Comparison of ENCODE assay signal across 8 cellular contexts in the genomic region with DNA sequence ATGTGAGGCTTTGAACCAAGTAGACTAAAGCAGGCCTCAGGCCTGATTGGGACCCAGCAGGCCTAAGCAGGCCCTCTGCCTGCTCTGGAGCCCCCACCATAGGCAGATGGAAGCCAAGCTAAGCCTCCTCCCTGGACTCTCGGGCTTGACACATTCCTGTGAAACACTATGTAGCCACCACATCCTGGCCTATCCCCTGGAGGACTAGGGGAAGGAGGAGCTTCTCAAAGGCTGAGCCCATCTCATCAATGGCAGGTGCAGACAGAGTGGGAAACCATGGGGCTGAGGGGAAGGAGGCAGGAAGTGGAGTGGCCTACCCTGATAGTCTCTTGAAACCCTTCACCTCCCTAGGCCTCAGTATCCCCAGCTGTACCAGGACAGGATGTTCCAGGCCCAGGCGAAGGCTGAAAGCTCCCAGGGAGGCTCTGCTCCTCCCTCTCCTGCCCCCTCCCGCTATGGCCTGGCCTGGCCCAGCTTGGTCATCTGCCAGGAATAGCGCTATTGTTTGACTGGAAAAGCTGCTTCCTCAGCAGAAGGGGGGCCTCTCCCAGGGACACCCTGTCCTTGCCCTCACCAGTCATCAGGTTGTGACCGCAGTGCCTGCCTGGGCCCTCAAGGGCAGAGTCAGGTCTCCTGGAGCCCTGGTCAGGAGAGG. TPM values are rescaled to one million over a fixed set of nuclear protein-coding genes. Genes with fewer than 3 reads are reported as not detected.
A peak's percentile ranks its signal among the peaks of the same experiment; 100 is the strongest.
DNase-seq lines count a peak whose midpoint lies in the region; ATAC-seq, FAIRE-seq and TF ChIP-seq lines count a peak whose summit lies in the region.

No MANE protein-coding gene starts in this region.

- peak overlapping the region; percentile 93 for H3K4me2 ChIP-seq in smooth muscle cell

- peak; percentile 60 for FAIRE-seq in bronchial epithelial cell (lab: Jason Lieb, UNC)

- H3K9ac ChIP-seq in smooth muscle cell (ENCODE audit: low read depth): no peak overlapping the region

- H3K36me3 ChIP-seq in bronchial epithelial cell (ENCODE audit: control insufficient read depth, insufficient read depth, low read length): peaks cover 21% of the 10 kb centered on the region
- H3K36me3 ChIP-seq in smooth muscle cell (ENCODE audit: low read depth): no peaks in the 10 kb centered on the region

- POLR2A ChIA-PET in HEK293T (lab: Yijun Ruan, JAX): interaction anchor here (0.7 to 2.3 kb wide), 5 partner anchors 11 to 107 kb away, joined by 3 to 16 read pairs (median 4); a partner anchor contains a TSS

- peaks cover 17% of the 10 kb centered on the region for H3F3A ChIP-seq in smooth muscle cell (ENCODE audit: low read depth)

- no peak overlapping the region for H3K4me3 ChIP-seq in bronchial epithelial cell (ENCODE audit: low read depth, low read length)
- no peak overlapping the region for H3K4me3 ChIP-seq in smooth muscle cell

- no peak for TF ChIP-seq CTCF in bronchial epithelial cell (IDR thresholded peaks at IDR 0.05; ENCODE audit: insufficient read depth, low read length, severe bottlenecking)
- no peak for TF ChIP-seq CTCF in smooth muscle cell (IDR thresholded peaks at IDR 0.05; ENCODE audit: borderline replicate concordance, insufficient read depth, poor library complexity, severe bottlenecking)

- DNase-seq in EL (peak; percentile 72), NCI-H510A (lab: John Stamatoyannopoulos, UW) (peak; percentile 56), bronchial epithelial cell (ENCODE audit: low read depth) (peak; percentile 80), islet precursor cell (peak; percentile 77), smooth muscle cell (lab: John Stamatoyannopoulos, UW; ENCODE audit: unreplicated experiment) (no peak), HEK293T (ENCODE audit: extremely low spot score) (no peak)

- no peak for ATAC-seq in HG02885 (IDR thresholded peaks at IDR 0.05; ENCODE audit: poor library complexity, unreplicated experiment)
- no peak for ATAC-seq in HG03378 (IDR thresholded peaks at IDR 0.05; ENCODE audit: unreplicated experiment)

- H3K4me1 ChIP-seq in smooth muscle cell (ENCODE audit: low read depth): peaks cover 14% of the 10 kb centered on the region

- no peaks in the 10 kb centered on the region for H3K9me3 ChIP-seq in smooth muscle cell (replicated peaks; ENCODE audit: low read depth)

- no peak overlapping the region for H2AFZ ChIP-seq in smooth muscle cell (ENCODE audit: low read depth)

- H3K79me2 ChIP-seq in smooth muscle cell (ENCODE audit: low read depth): no peaks in the 10 kb centered on the region

- peak overlapping the region; percentile 50 for H3K27ac ChIP-seq in smooth muscle cell (ENCODE audit: low read depth)

- no peaks in the 10 kb centered on the region for H3K27me3 ChIP-seq in bronchial epithelial cell (ENCODE audit: control insufficient read depth, insufficient read depth, low read length)
- H3K27me3 ChIP-seq in smooth muscle cell (ENCODE audit: low read depth): no peaks in the 10 kb centered on the region

- H4K20me1 ChIP-seq in smooth muscle cell (ENCODE audit: low read depth): peaks cover 60% of the 10 kb centered on the region

- CTCF ChIA-PET in HEK293T (lab: Yijun Ruan, JAX): interaction anchor here (0.5 to 0.8 kb wide), 4 partner anchors 97 to 199 kb away, joined by 3 to 6 read pairs (median 3); no protein-coding TSS in a partner anchor

- WGBS in smooth muscle cell (ENCODE audit: low lambda C conversion rate): 61% methylated on average over 5 of the region's 5 CpGs

TF ChIP-seq in HEK293T, 16 proteins besides CTCF, POLR2A, EP300 and RAD21:
- TF ChIP-seq FOXA1 (IDR thresholded peaks at IDR 0.05) (no peak), BHLHE40 (IDR thresholded peaks at IDR 0.05; ENCODE audit: borderline replicate concordance) (no peak)

RNA-seq across cellular contexts. Expression of a gene that starts 1.5 kb away (rescaled TPM):
- 2.4 and 7.0 TPM in 2 replicates for total RNA-seq in bronchial epithelial cell
- total RNA-seq in smooth muscle cell: 9.8 and 16.1 TPM in 2 replicates
- 21.8 and 22.6 TPM in 2 replicates for polyA plus RNA-seq in smooth muscle cell

RNA-seq across cellular contexts. Expression of a gene that starts 24.2 kb away (rescaled TPM):
- not detected in 2 replicates for total RNA-seq in bronchial epithelial cell
- 0.27 and 1.5 TPM in 2 replicates for total RNA-seq in smooth muscle cell
- polyA plus RNA-seq in smooth muscle cell: 0.14 and 1.0 TPM in 2 replicates

RNA-seq across cellular contexts. Expression of a gene that starts 35.9 kb away (rescaled TPM):
- total RNA-seq in bronchial epithelial cell: 6.6 and 12.2 TPM in 2 replicates
- total RNA-seq in smooth muscle cell: 16.8 and 23.0 TPM in 2 replicates
- polyA plus RNA-seq in smooth muscle cell: 51.1 and 57.6 TPM in 2 replicates

RNA-seq across cellular contexts. Expression of a gene that starts 44.2 kb away (rescaled TPM):
- total RNA-seq in bronchial epithelial cell (under 0.01 and 0.26 TPM in 2 replicates), smooth muscle cell (29.9 and 40.6 TPM in 2 replicates)
- 28.9 and 31.2 TPM in 2 replicates for polyA plus RNA-seq in smooth muscle cell

Comparison
In these comparisons a context has a peak if more than half of its experiments do, and no peak if none do; other contexts are left out.
1. DNase-seq: peak in EL (single experiment), NCI-H510A (single experiment), bronchial epithelial cell (single experiment) and islet precursor cell (single experiment); none in smooth muscle cell (single experiment) and HEK293T (single experiment).